ENCODE assay signal across 8 cellular contexts in genomic region chr2:12998701-12999100, GRCh38.
"Had no signal": no experiment of that assay in that cellular context is flagged by ENCODE, and none has a peak within 500 bp of the region (broad histone marks: within the 10 kb centered on the region; RNA-seq: fewer than 3 reads in every experiment).

No MANE protein-coding gene starts in this region.

- H3K27ac Mint-ChIP-seq: GM23338, H9, IgD-negative memory B cell had no signal

- H3K9me3 Mint-ChIP-seq: GM23338, H9, IgD-negative memory B cell had no signal

- DNase-seq: H9, HCEC 1CT had no signal

- H3K4me1 Mint-ChIP-seq: IgD-negative memory B cell had no signal

- H3K4me3 ChIP-seq: GM23338 had no signal

- H3K27ac ChIP-seq: HL-60 had no signal

- ATAC-seq: GM23338, HepG2 had no signal

- H3K4me3 Mint-ChIP-seq: GM23338, H9, IgD-negative memory B cell had no signal

- FAIRE-seq: H1, H54, HepG2 had no signal

- H3K27me3 Mint-ChIP-seq: IgD-negative memory B cell had no signal

- H3K36me3 Mint-ChIP-seq: IgD-negative memory B cell had no signal
